ENCODE assay signal across 1 cellular context in the genomic region with DNA sequence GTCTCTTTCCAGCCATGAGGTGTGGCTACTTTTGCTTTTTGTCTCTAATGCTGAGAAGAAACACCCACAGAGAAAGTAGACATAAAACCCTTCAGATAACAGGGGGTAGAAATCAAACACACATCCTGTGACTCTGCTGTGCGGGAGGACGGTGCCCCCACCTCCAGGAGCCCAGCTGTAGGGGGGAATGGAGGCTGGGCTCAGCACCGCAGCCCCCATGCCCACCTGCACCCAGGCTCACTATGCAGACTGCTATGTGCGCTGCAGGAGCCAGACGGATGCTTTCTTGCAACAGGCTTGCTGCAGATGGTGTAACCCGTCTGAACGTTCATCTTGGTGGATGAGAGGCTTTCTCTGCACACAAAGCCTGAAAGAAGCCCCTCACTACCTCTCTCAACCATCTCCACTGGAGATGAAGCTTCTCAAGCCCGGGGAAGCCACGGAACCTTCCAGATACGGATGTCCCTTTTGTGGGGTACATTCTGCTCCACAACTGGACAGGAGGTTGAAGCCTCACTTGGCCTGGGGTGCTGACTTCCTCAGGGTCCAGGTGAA.
TF ChIP-seq lines count a peak whose summit lies in the region.

No MANE protein-coding gene starts in this region.

TF ChIP-seq in H1, 55 proteins besides CTCF, POLR2A, EP300 and RAD21:
- TF ChIP-seq SIRT6 (IDR thresholded peaks at IDR 0.05; ENCODE audit: low read length) = no peak
- TF ChIP-seq SIN3A (conservative IDR thresholded peaks at IDR 0.05 in 1 of 2, IDR thresholded peaks at IDR 0.05 in 1 of 2; ENCODE audit: low read depth in 1 of 2, low read length in 2 of 2) = no peak
- no peak for TF ChIP-seq NRF1 (IDR thresholded peaks at IDR 0.05; ENCODE audit: low read depth, low read length)
- TF ChIP-seq SP2 (IDR thresholded peaks at IDR 0.05; ENCODE audit: low read length) = no peak
- no peak for TF ChIP-seq CBX5 (IDR thresholded peaks at IDR 0.05; ENCODE audit: low read depth, low read length)
- TF ChIP-seq SRF (IDR thresholded peaks at IDR 0.05; ENCODE audit: low read depth, low read length) = no peak
- TF ChIP-seq SUZ12 (IDR thresholded peaks at IDR 0.05; ENCODE audit: low read length) = no peak
- TF ChIP-seq HDAC2 (IDR thresholded peaks at IDR 0.05; ENCODE audit: borderline replicate concordance in 1 of 2, low read depth in 2 of 2, low read length in 2 of 2) = no peak
- TF ChIP-seq RFX5 (IDR thresholded peaks at IDR 0.05; ENCODE audit: borderline replicate concordance, low read depth, low read length) = no peak
- TF ChIP-seq TBP (IDR thresholded peaks at IDR 0.05; ENCODE audit: low read depth, low read length) = no peak
- no peak for TF ChIP-seq KDM1A (IDR thresholded peaks at IDR 0.05; ENCODE audit: borderline replicate concordance, low read length)
